ENCODE assay signal across 19 cellular contexts in genomic region chr15:90456236-90456635, GRCh38.
DNase-seq lines count a peak whose midpoint lies in the region; ATAC-seq and TF ChIP-seq lines count a peak whose summit lies in the region.
"Had no signal": no experiment of that assay in that cellular context is flagged by ENCODE, and none has a peak within 500 bp of the region (broad histone marks: within the 10 kb centered on the region; RNA-seq: fewer than 3 reads in every experiment).

No MANE protein-coding gene starts in this region.

- H3K9me3 ChIP-seq in HUES64 (ENCODE audit: insufficient read depth, low read depth, low read length): no peaks in the 10 kb centered on the region
- no peaks in the 10 kb centered on the region for H3K9me3 ChIP-seq in endodermal cell (ENCODE audit: control insufficient read depth, low read length)
- H3K9me3 ChIP-seq: BLaER1, HAP-1 had no signal

- H3K9ac ChIP-seq in HUES64 (ENCODE audit: low read depth, low read length): no peak overlapping the region
- H3K9ac ChIP-seq in endodermal cell (ENCODE audit: extremely low read depth, low read length, poor library complexity, severe bottlenecking): no peak overlapping the region
- no peak overlapping the region for H3K9ac ChIP-seq in mesendoderm (ENCODE audit: low read length)
- H3K9ac ChIP-seq: BLaER1 had no signal

- H3K4me2 ChIP-seq in GM23338: no peak overlapping the region
- no peak overlapping the region for H3K4me2 ChIP-seq in mesendoderm (ENCODE audit: low read length)
- H3K4me2 ChIP-seq: BLaER1 had no signal

- CTCF ChIA-PET in RWPE1 (lab: Yijun Ruan, JAX): interaction anchor here (0.6 kb wide), 1 partner anchor 119 kb away, joined by 3 read pairs; no protein-coding TSS in a partner anchor

- H3K4me1 Mint-ChIP-seq in GM23338: peaks cover 5% of the 10 kb centered on the region
- peaks cover 37% of the 10 kb centered on the region for H3K4me1 Mint-ChIP-seq in endodermal cell

- H3K36me3 ChIP-seq in GM23338 (ENCODE audit: insufficient read depth) (peaks cover 30% of the 10 kb centered on the region), HUES64 (ENCODE audit: insufficient read depth, low read length) (peaks cover 69% of the 10 kb centered on the region), endodermal cell (ENCODE audit: control insufficient read depth, insufficient read depth, low read length) (peaks cover 81% of the 10 kb centered on the region), mesendoderm (ENCODE audit: control insufficient read depth, insufficient read depth, low read length) (peaks cover 6% of the 10 kb centered on the region)

- H3K36me3 Mint-ChIP-seq in GM23338 (ENCODE audit: low read depth) (peaks cover 47% of the 10 kb centered on the region; the same call in 2 of the 3 replicates), endodermal cell (ENCODE audit: low read depth) (peaks cover 74% of the 10 kb centered on the region)

- POLR2A ChIA-PET in RWPE1 (lab: Yijun Ruan, JAX; ENCODE audit: low non-redundant PET): no interaction called here

- H2AFZ ChIP-seq in GM23338: no peak overlapping the region

- H3K79me2 ChIP-seq in GM23338 (replicated peaks; ENCODE audit: insufficient read depth): 0 out of 2 replicates have a peak, but pooled peaks cover 8% of the 10 kb centered on the region
- no peaks in the 10 kb centered on the region for H3K79me2 ChIP-seq in mesendoderm (ENCODE audit: control insufficient read depth, insufficient read depth, low read length)

- no peak overlapping the region for H3K4me3 ChIP-seq in GM23338
- no peak overlapping the region for H3K4me3 ChIP-seq in HUES64 (ENCODE audit: low read length)
- H3K4me3 ChIP-seq in endodermal cell (ENCODE audit: low read length): no peak overlapping the region
- no peak overlapping the region for H3K4me3 ChIP-seq in mesendoderm (ENCODE audit: low read length)
- H3K4me3 ChIP-seq: BLaER1, GM12878, HAP-1, K562 had no signal

- H3K4me1 ChIP-seq in GM23338 (ENCODE audit: insufficient read depth): peaks cover under 1% of the 10 kb centered on the region; the same call in 1 of the 2 replicates
- peaks cover 12% of the 10 kb centered on the region for H3K4me1 ChIP-seq in HUES64 (ENCODE audit: insufficient read depth, low read length)
- no peaks in the 10 kb centered on the region for H3K4me1 ChIP-seq in endodermal cell (ENCODE audit: control insufficient read depth, insufficient read depth, low read length)
- H3K4me1 ChIP-seq in mesendoderm (ENCODE audit: control insufficient read depth, low read depth, low read length): peaks cover 1% of the 10 kb centered on the region
- H3K4me1 ChIP-seq: BLaER1 had no signal

- no peak overlapping the region for H2BK120ac ChIP-seq in mesendoderm (ENCODE audit: low read depth, low read length)

- no peak overlapping the region for H2BK15ac ChIP-seq in mesendoderm (replicated peaks; ENCODE audit: low read depth)

- no peak overlapping the region for H2AK5ac ChIP-seq in mesendoderm (ENCODE audit: low read length)

- H3F3A ChIP-seq in GM23338 (replicated peaks; ENCODE audit: low read depth): no peaks in the 10 kb centered on the region

- H3K27ac ChIP-seq in GM23338 (ENCODE audit: low read depth): 0 out of 2 replicates have a peak overlapping the region, but pooled peaks have one; percentile 35
- H3K27ac ChIP-seq in HUES64 (ENCODE audit: low read depth, low read length): peak overlapping the region; percentile 32; the same call in 1 of the 2 replicates
- H3K27ac ChIP-seq in endodermal cell (ENCODE audit: low read depth, low read length): no peak overlapping the region
- peak overlapping the region; percentile 49 for H3K27ac ChIP-seq in mesendoderm (ENCODE audit: low read depth, low read length)
- H3K27ac ChIP-seq in RWPE1: no peak overlapping the region
- H3K27ac ChIP-seq: BLaER1 had no signal

- peak; percentile 56 for DNase-seq in GM23338 (ENCODE audit: low spot score)
- peak; percentile 76 for DNase-seq in endodermal cell
- peak; percentile 63 for DNase-seq in mesendoderm
- no peak for DNase-seq in RWPE1 (ENCODE audit: low spot score)
- DNase-seq in nucleus accumbens (lab: John Stamatoyannopoulos, UW): no peak
- no peak for DNase-seq in stimulated activated CD4-positive, alpha-beta T cell treated with anti-CD3 and anti-CD28 coated beads, Interleukin-2, amount 100 ng/mL, for 24 hours
- DNase-seq: 8988T; CD4-positive, alpha-beta memory T cell; DMS153; DMS79; GOT3; IMR-90 had no signal

- H3K18ac ChIP-seq in mesendoderm (ENCODE audit: low read length): no peak overlapping the region

- H3K27me3 Mint-ChIP-seq in GM23338 (ENCODE audit: insufficient read depth, low read depth, poor library complexity) (peaks cover 2% of the 10 kb centered on the region), endodermal cell (ENCODE audit: insufficient read depth) (no peaks in the 10 kb centered on the region)
- H3K27me3 Mint-ChIP-seq: CD4-positive, alpha-beta memory T cell had no signal

- H3K23ac ChIP-seq in mesendoderm (ENCODE audit: low read length): no peak overlapping the region

- H3K9me3 Mint-ChIP-seq in GM23338 (no peaks in the 10 kb centered on the region), endodermal cell (no peaks in the 10 kb centered on the region)
- H3K9me3 Mint-ChIP-seq: CD14-positive monocyte; CD4-positive, alpha-beta memory T cell had no signal

- no peak overlapping the region for H4K5ac ChIP-seq in mesendoderm (ENCODE audit: low read length)

- no peak overlapping the region for H3K4ac ChIP-seq in mesendoderm (ENCODE audit: low read depth, low read length)

- H3K56ac ChIP-seq in mesendoderm (ENCODE audit: low read length): no peak overlapping the region

- TF ChIP-seq CTCF in GM23338 (conservative IDR thresholded peaks at IDR 0.05; ENCODE audit: low read depth in 2 of 2) (no peak), endodermal cell (conservative IDR thresholded peaks at IDR 0.05) (no peak), RWPE1 (conservative IDR thresholded peaks at IDR 0.05; ENCODE audit: low read depth) (no peak)

- H4K8ac ChIP-seq in mesendoderm (ENCODE audit: low read depth, low read length): no peak overlapping the region

- ATAC-seq in GM23338 (peak; percentile 69), GM21447 (IDR thresholded peaks at IDR 0.05; ENCODE audit: unreplicated experiment) (no peak)
- ATAC-seq: GM12878, K562 had no signal

- H2BK5ac ChIP-seq in mesendoderm (ENCODE audit: low read length): no peak overlapping the region

- H3K27me3 ChIP-seq in GM23338 (ENCODE audit: insufficient read depth): no peaks in the 10 kb centered on the region
- H3K27me3 ChIP-seq in HUES64 (ENCODE audit: insufficient read depth, low read length): no peaks in the 10 kb centered on the region
- no peaks in the 10 kb centered on the region for H3K27me3 ChIP-seq in endodermal cell (ENCODE audit: control insufficient read depth, insufficient read depth, low read length, poor library complexity, severe bottlenecking)
- no peaks in the 10 kb centered on the region for H3K27me3 ChIP-seq in mesendoderm (ENCODE audit: insufficient read depth, low read length, poor library complexity)
- H3K27me3 ChIP-seq: BLaER1 had no signal

- H4K20me1 ChIP-seq in GM23338 (replicated peaks; ENCODE audit: insufficient read depth): no peaks in the 10 kb centered on the region; the same call in 1 of the 2 replicates
- H4K20me1 ChIP-seq: BLaER1 had no signal

- H3K9me2 ChIP-seq in GM23338 (ENCODE audit: insufficient read depth): no peaks in the 10 kb centered on the region

- WGBS in HUES64: 84% methylated on average over 5 of the region's 5 CpGs
- WGBS in endodermal cell (ENCODE audit: insufficient coverage in 1 of 2, insufficient read length in 1 of 2), 2 experiments: 91 to 93% methylated on average over 5 of the region's 5 CpGs
- no CpG with 5 or more reads among the region's 5 CpGs for WGBS in mesendoderm (ENCODE audit: extremely low coverage, insufficient coverage, low lambda C conversion rate)

- peaks cover 2% of the 10 kb centered on the region for H3K79me1 ChIP-seq in mesendoderm (ENCODE audit: low read length)

- H3K27ac Mint-ChIP-seq in GM23338: no peak overlapping the region
- H3K27ac Mint-ChIP-seq in endodermal cell: peak overlapping the region; percentile 87

- no peak overlapping the region for H3K4me3 Mint-ChIP-seq in GM23338
- H3K4me3 Mint-ChIP-seq in endodermal cell: no peak overlapping the region
- H3K4me3 Mint-ChIP-seq: CD14-positive monocyte; CD4-positive, alpha-beta memory T cell had no signal

TF ChIP-seq in GM23338, 12 proteins besides CTCF, POLR2A, EP300 and RAD21 (continues in another document):
- TF ChIP-seq JUNB (IDR thresholded peaks at IDR 0.05; ENCODE audit: unreplicated experiment): no peak
- no peak for TF ChIP-seq POLR2AphosphoS5 (IDR thresholded peaks at IDR 0.05; ENCODE audit: low read depth)
- no peak for TF ChIP-seq ETS1 (IDR thresholded peaks at IDR 0.05)

Comparison
In these comparisons a context has a peak if more than half of its experiments do, and no peak if none do; other contexts are left out.
1. DNase-seq: peak in GM23338 (single experiment), endodermal cell (single experiment) and mesendoderm (single experiment); none in RWPE1 (single experiment), nucleus accumbens (0 of 56) and stimulated activated CD4-positive, alpha-beta T cell treated with anti-CD3 and anti-CD28 coated beads, Interleukin-2, amount 100 ng/mL, for 24 hours (0 of 2).
2. H3K27ac ChIP-seq: peak in GM23338 (single experiment), HUES64 (single experiment) and mesendoderm (single experiment); none in endodermal cell (single experiment) and RWPE1 (single experiment).